ENCODE assay signal across 1 cellular context in genomic region chr5:73626814-73627313, GRCh38.
TF ChIP-seq lines count a peak whose summit lies in the region.

No MANE protein-coding gene starts in this region.

TF ChIP-seq in HepG2, 621 proteins besides CTCF, POLR2A, EP300 and RAD21 (continued from another document):
- TF ChIP-seq ARID5B (CRISPR knock-in tag; IDR thresholded peaks at IDR 0.05) (no peak), ZNF460 (CRISPR knock-in tag; IDR thresholded peaks at IDR 0.05; ENCODE audit: borderline replicate concordance) (no peak), ZNF101 (CRISPR knock-in tag; IDR thresholded peaks at IDR 0.05; ENCODE audit: borderline replicate concordance, low read depth) (no peak), ZNF646 (CRISPR knock-in tag; IDR thresholded peaks at IDR 0.05) (no peak), ZNF724P (CRISPR knock-in tag; IDR thresholded peaks at IDR 0.05; ENCODE audit: borderline replicate concordance) (no peak), ZNF17 (CRISPR knock-in tag; IDR thresholded peaks at IDR 0.05) (no peak), MZF1 (CRISPR knock-in tag; IDR thresholded peaks at IDR 0.05; ENCODE audit: borderline replicate concordance) (no peak), KAT2B (IDR thresholded peaks at IDR 0.05; ENCODE audit: borderline replicate concordance, low read depth, low read length) (no peak), FOXA1 (IDR thresholded peaks at IDR 0.05) (no peak), FOXA1 (CRISPR knock-in tag; IDR thresholded peaks at IDR 0.05) (no peak), DR1 (CRISPR knock-in tag; IDR thresholded peaks at IDR 0.05) (0 out of 2 replicates have a peak, but pooled peaks have one; percentile 15), TCF12 (IDR thresholded peaks at IDR 0.05) (no peak), TCF12 (CRISPR knock-in tag; IDR thresholded peaks at IDR 0.05) (no peak), ZNF501 (CRISPR knock-in tag; IDR thresholded peaks at IDR 0.05) (no peak), SP4 (CRISPR knock-in tag; IDR thresholded peaks at IDR 0.05) (peak; percentile 56; the same call in 1 of the 2 replicates), PATZ1 (CRISPR knock-in tag; IDR thresholded peaks at IDR 0.05) (no peak), BRF2 (CRISPR knock-in tag; IDR thresholded peaks at IDR 0.05) (no peak), RBFOX2 (IDR thresholded peaks at IDR 0.05; ENCODE audit: low read depth, low read length) (no peak), SOX13 (IDR thresholded peaks at IDR 0.05) (no peak), SOX13 (CRISPR knock-in tag; conservative IDR thresholded peaks at IDR 0.05 in 1 of 2, IDR thresholded peaks at IDR 0.05 in 1 of 2) (no peak), ZNF563 (CRISPR knock-in tag; IDR thresholded peaks at IDR 0.05) (no peak), NR3C1 (CRISPR knock-in tag; IDR thresholded peaks at IDR 0.05) (no peak), ZNF557 (CRISPR knock-in tag; IDR thresholded peaks at IDR 0.05) (no peak), SSRP1 (CRISPR knock-in tag; IDR thresholded peaks at IDR 0.05) (no peak), ZFY (CRISPR knock-in tag; IDR thresholded peaks at IDR 0.05) (0 out of 2 replicates have a peak, but pooled peaks have one; percentile 40), ARID4A (CRISPR knock-in tag; IDR thresholded peaks at IDR 0.05; ENCODE audit: borderline replicate concordance) (no peak), U2AF2 (IDR thresholded peaks at IDR 0.05; ENCODE audit: low read depth, low read length) (no peak), THAP11 (CRISPR knock-in tag; IDR thresholded peaks at IDR 0.05) (no peak), SMAD9 (CRISPR knock-in tag; IDR thresholded peaks at IDR 0.05) (no peak), ZBTB1 (CRISPR knock-in tag; IDR thresholded peaks at IDR 0.05; ENCODE audit: borderline replicate concordance) (no peak), BRD4 (CRISPR knock-in tag; IDR thresholded peaks at IDR 0.05) (0 out of 2 replicates have a peak, but pooled peaks have one; percentile 43), KMT2A (CRISPR knock-in tag; IDR thresholded peaks at IDR 0.05) (peak; percentile 3), KLF6 (CRISPR knock-in tag; IDR thresholded peaks at IDR 0.05) (no peak)
